In the genomic region with DNA sequence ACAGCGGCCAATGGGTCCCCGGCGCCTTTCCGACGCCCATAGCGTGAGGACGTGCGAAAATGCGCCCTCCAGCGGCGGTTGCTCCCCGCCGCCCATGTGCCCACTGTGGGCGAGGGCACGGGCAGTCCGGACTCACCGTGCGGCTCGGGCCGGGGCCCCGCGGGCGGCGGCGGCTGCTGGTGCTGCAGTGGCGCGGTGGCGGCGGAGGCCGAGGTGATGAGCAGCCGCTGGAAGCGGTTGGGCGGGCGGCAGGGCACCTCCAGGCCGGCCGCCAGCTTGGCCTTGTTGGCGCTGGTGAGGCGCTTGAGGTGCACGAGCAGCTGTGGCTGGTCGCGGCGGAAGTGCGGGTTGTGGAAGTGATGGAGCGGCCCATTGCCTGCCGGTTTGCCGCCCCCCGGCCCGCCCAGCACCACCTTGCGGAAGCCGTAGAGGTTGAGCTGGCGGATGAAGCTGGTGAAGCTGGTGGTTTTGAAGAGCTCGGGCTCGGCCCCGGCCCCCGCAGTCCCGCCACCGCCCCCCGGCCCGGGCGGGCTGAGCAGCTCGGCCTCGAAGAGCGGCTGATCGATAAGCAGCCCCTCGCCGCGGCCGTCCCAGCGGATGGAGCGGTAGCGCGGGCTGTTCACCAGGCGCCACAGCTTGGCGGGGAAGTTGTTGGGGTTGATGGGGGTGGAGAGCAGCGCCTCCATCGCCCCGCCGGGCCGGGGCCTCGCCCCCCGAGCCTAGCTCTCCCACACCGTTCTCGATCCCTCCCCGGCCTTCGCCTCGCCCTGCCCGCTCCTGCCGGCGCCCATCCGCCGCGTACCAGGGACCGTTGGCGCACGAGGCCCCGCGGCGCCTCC, we compare ENCODE assay signal across 9 cellular contexts. TPM values are rescaled to one million over a fixed set of nuclear protein-coding genes. Genes with fewer than 3 reads are reported as not detected.
DNase-seq lines count a peak whose midpoint lies in the region; ATAC-seq and TF ChIP-seq lines count a peak whose summit lies in the region.
"Had no signal": no experiment of that assay in that cellular context is flagged by ENCODE, and none has a peak within 500 bp of the region (broad histone marks: within the 10 kb centered on the region; RNA-seq: fewer than 3 reads in every experiment).

A gene with protein sequence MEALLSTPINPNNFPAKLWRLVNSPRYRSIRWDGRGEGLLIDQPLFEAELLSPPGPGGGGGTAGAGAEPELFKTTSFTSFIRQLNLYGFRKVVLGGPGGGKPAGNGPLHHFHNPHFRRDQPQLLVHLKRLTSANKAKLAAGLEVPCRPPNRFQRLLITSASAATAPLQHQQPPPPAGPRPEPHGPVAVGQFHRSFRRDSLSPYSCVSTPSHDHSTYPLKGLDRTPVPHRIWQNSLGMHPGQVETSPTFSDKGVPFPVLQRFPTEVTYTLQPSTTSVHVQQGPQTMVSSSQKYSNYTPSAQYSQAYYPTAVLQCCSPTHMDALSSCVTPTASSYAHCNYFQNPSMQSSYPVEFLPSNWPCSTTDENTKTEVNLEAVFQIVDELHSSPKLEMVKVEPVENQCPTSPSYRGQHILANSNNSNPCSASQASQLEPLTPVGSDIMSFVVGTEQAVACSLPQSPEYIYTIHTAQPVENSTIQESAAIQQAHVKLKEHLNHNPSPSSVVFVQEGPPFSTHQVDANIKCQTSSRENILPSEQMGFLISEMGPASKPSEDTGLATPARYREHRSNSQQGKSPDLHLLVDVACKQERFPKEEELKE (minus strand): TSS at position 820 of the 839 bp plus-strand sequence. CDS start 134 bp downstream, at position 686.

- POLR2A ChIA-PET in T-cell (lab: Charles Lee) (interaction anchor here (0.6 to 1.4 kb wide), 3 partner anchors 144 to 1353 kb away, joined by 3 to 4 read pairs (median 3); no protein-coding TSS in a partner anchor), PC-3 (lab: Charles Lee; ENCODE audit: unreplicated experiment) (no interaction called here)

- peak; percentile 95 to 97 (median 96) for ATAC-seq in T-cell (replicated peaks in 1 of 4)
- peak; percentile 50 for ATAC-seq in aorta (ENCODE audit: low FRiP score)
- no peak for ATAC-seq in PC-3

- no peaks in the 10 kb centered on the region for H3K27me3 ChIP-seq in BLaER1
- no peaks in the 10 kb centered on the region for H3K27me3 ChIP-seq in ascending aorta
- H3K27me3 ChIP-seq in neutrophil, result no peaks in the 10 kb centered on the region
- no peaks in the 10 kb centered on the region for H3K27me3 ChIP-seq in aorta (ENCODE audit: control insufficient read depth in 1 of 2, insufficient read depth in 2 of 2, low read length in 1 of 2)
- no peaks in the 10 kb centered on the region for H3K27me3 ChIP-seq in PC-3 (ENCODE audit: low read length)
- no peaks in the 10 kb centered on the region for H3K27me3 ChIP-seq in GM23248 (replicated peaks; ENCODE audit: insufficient read depth)
- H3K27me3 ChIP-seq: ovary had no signal

- H3K9me3 Mint-ChIP-seq in T-cell, result no peaks in the 10 kb centered on the region

- H3K9ac ChIP-seq in BLaER1 (peak within 1 kb of the TSS; percentile 70), PC-3 (ENCODE audit: low read length) (no peak within 1 kb of the TSS), GM23248 (no peak within 1 kb of the TSS)

- peaks cover 16% of the 10 kb centered on the region for H3K4me1 ChIP-seq in BLaER1
- no peaks in the 10 kb centered on the region for H3K4me1 ChIP-seq in ascending aorta
- H3K4me1 ChIP-seq in neutrophil (ENCODE audit: control insufficient read depth in 1 of 2, insufficient read depth in 1 of 2, low read depth in 1 of 2, low read length in 1 of 2), result peaks cover 4 to 10% of the 10 kb centered on the region in 2 experiments
- H3K4me1 ChIP-seq in aorta (ENCODE audit: control insufficient read depth in 1 of 2, insufficient read depth in 2 of 2, low read length in 2 of 2), result no peaks in the 10 kb centered on the region
- peaks cover 3% of the 10 kb centered on the region for H3K4me1 ChIP-seq in PC-3 (ENCODE audit: insufficient read depth, low read length)
- H3K4me1 ChIP-seq in GM23248 (ENCODE audit: insufficient read depth), result no peaks in the 10 kb centered on the region

- in situ Hi-C loops in GM23248 (cut with MboI), result no loop called here

- peak within 1 kb of the TSS; percentile 49 to 75 for H3K27ac Mint-ChIP-seq in T-cell

- peak within 1 kb of the TSS; percentile 55 to 73 (median 64) for H3K4me3 Mint-ChIP-seq in T-cell

- H3K4me1 Mint-ChIP-seq in T-cell, result peaks cover 0 to 20% (median 18%) of the 10 kb centered on the region in 3 donors

- H3K9me2 ChIP-seq in PC-3 (replicated peaks; ENCODE audit: low read length) (no peaks in the 10 kb centered on the region), GM23248 (ENCODE audit: insufficient read depth) (no peaks in the 10 kb centered on the region)

- H3K9me3 ChIP-seq in BLaER1, result peaks cover 9% of the 10 kb centered on the region; the same call in 1 of the 2 replicates
- no peaks in the 10 kb centered on the region for H3K9me3 ChIP-seq in ascending aorta
- no peaks in the 10 kb centered on the region for H3K9me3 ChIP-seq in neutrophil
- H3K9me3 ChIP-seq in aorta (ENCODE audit: control insufficient read depth, low read length), result no peaks in the 10 kb centered on the region
- H3K9me3 ChIP-seq in PC-3 (ENCODE audit: low read length), result no peaks in the 10 kb centered on the region
- no peaks in the 10 kb centered on the region for H3K9me3 ChIP-seq in GM23248 (ENCODE audit: low read depth)
- H3K9me3 ChIP-seq: ovary had no signal

- H3K4me2 ChIP-seq in BLaER1 (peak within 1 kb of the TSS; percentile 80), PC-3 (ENCODE audit: low read length) (no peak within 1 kb of the TSS), GM23248 (ENCODE audit: unreplicated experiment) (no peak within 1 kb of the TSS)

- H3K36me3 Mint-ChIP-seq in T-cell, result peaks cover 20% of the 10 kb centered on the region

- TF ChIP-seq CTCF in ascending aorta (IDR thresholded peaks at IDR 0.05) (no peak), neutrophil (IDR thresholded peaks at IDR 0.05) (peak; percentile 63), PC-3 (conservative IDR thresholded peaks at IDR 0.05; ENCODE audit: low read depth, low read length) (no peak)

- intact Hi-C loops in ascending aorta (cut with DNase I), result no loop called here
- intact Hi-C loops in aorta (cut with DNase I), result no loop called here
- intact Hi-C loops in PC-3 (cut with micrococcal nuclease), result no loop called here

- peak within 1 kb of the TSS; percentile 80 for H3K27ac ChIP-seq in BLaER1
- H3K27ac ChIP-seq in ascending aorta, result no peak within 1 kb of the TSS
- H3K27ac ChIP-seq in neutrophil, result peak within 1 kb of the TSS; percentile 50
- H3K27ac ChIP-seq in aorta (ENCODE audit: low read depth in 1 of 2, low read length in 2 of 2), result no peak within 1 kb of the TSS
- H3K27ac ChIP-seq in PC-3 (ENCODE audit: low read length), result no peak within 1 kb of the TSS
- H3K27ac ChIP-seq in GM23248, result no peak within 1 kb of the TSS
- H3K27ac ChIP-seq: ovary had no signal

- H4K20me1 ChIP-seq in BLaER1, result no peaks in the 10 kb centered on the region
- H4K20me1 ChIP-seq in PC-3 (ENCODE audit: low read length), result no peaks in the 10 kb centered on the region
- H4K20me1 ChIP-seq in GM23248 (ENCODE audit: insufficient read depth), result no peaks in the 10 kb centered on the region

- peak; percentile 58 to 84 (median 74) for DNase-seq in T-cell
- no peak for DNase-seq in ascending aorta (ENCODE audit: low spot score in 2 of 2)
- DNase-seq in aorta, result peak; percentile 65 to 77
- DNase-seq in PC-3, result no peak
- DNase-seq in GM23248, result no peak
- no peak for DNase-seq in HUDEP-2 (lab: John Stamatoyannopoulos, UW; ENCODE audit: unreplicated experiment in 76 of 76)

- no TSS peak for BruUV-seq in PC-3 (replicated peaks; lab: Mats Ljungman, UMichigan)

- H2AFZ ChIP-seq in PC-3 (ENCODE audit: low read length) (no peak within 1 kb of the TSS), GM23248 (no peak within 1 kb of the TSS)

- H3K4me3 ChIP-seq in BLaER1 (peak within 1 kb of the TSS; percentile 61), ascending aorta (peak within 1 kb of the TSS; percentile 16 to 24), neutrophil (ENCODE audit: low read depth in 1 of 2, low read length in 1 of 2) (peak within 1 kb of the TSS; percentile 52 to 61), aorta (ENCODE audit: low read length in 2 of 2) (no peak within 1 kb of the TSS), PC-3 (ENCODE audit: low read length) (no peak within 1 kb of the TSS), GM23248 (no peak within 1 kb of the TSS)
- H3K4me3 ChIP-seq: ovary had no signal

- H3K79me2 ChIP-seq in PC-3 (ENCODE audit: low read length), result no peaks in the 10 kb centered on the region
- no peaks in the 10 kb centered on the region for H3K79me2 ChIP-seq in GM23248 (ENCODE audit: insufficient read depth)

- H3K36me3 ChIP-seq in BLaER1 (peaks cover 48% of the 10 kb centered on the region), ascending aorta (peaks cover 28 to 45% of the 10 kb centered on the region in 2 donors), neutrophil (peaks cover 45% of the 10 kb centered on the region), aorta (ENCODE audit: control insufficient read depth in 1 of 2, insufficient read depth in 2 of 2, low read length in 1 of 2) (peaks cover 5 to 10% of the 10 kb centered on the region in 2 donors), PC-3 (ENCODE audit: low read depth, low read length) (peaks cover 20% of the 10 kb centered on the region), GM23248 (ENCODE audit: low read depth) (peaks cover 24% of the 10 kb centered on the region)
- H3K36me3 ChIP-seq: ovary had no signal

- H3K27me3 Mint-ChIP-seq in T-cell, result no peaks in the 10 kb centered on the region

- 55% methylated on average over 95 to 98 of the region's 98 CpGs for WGBS in aorta, 2 donors
- WGBS in GM23248 (ENCODE audit: low coverage in 1 of 2, low lambda C conversion rate in 2 of 2, missing lambda C conversion rate in 2 of 2), 2 experiments, result 56 to 61% methylated on average over 44 to 97 of the region's 98 CpGs

- H3F3A ChIP-seq in PC-3 (ENCODE audit: low read length, unreplicated experiment) (no peaks in the 10 kb centered on the region), GM23248 (ENCODE audit: insufficient read depth) (no peaks in the 10 kb centered on the region)

- CTCF ChIA-PET in T-cell (lab: Charles Lee) (interaction anchor here in 1 of 2 donors (0.6 to 1.4 kb wide), 13 partner anchors 13 to 517 kb away, joined by 3 to 21 read pairs (median 4); a partner anchor contains a TSS), PC-3 (lab: Charles Lee) (no interaction called here)

RNA-seq across cellular contexts. Expression of the gene that starts here (rescaled TPM):
- 1 to 10 TPM; 1.7 to 2.8 (median 2.5) TPM for total RNA-seq in T-cell
- not detected for total RNA-seq in ascending aorta
- not detected for total RNA-seq in aorta
- not detected for polyA plus RNA-seq in aorta
- not detected in 2 replicates for total RNA-seq in PC-3 (2014; rRNA removed)
- not detected in 2 replicates for total RNA-seq in GM23248 (2014; rRNA removed; shearing (Covaris generic))
- polyA plus RNA-seq in GM23248 (2016; fragmentation: Nextera tagmentation; extraction: Ambion mirVana), result not detected in 2 replicates
- total RNA-seq: ovary had no signal

Comparison
In these comparisons a context has a peak if more than half of its experiments do, and no peak if none do; other contexts are left out.
1. Peak in DNase-seq and ATAC-seq in aorta; RNA of the gene not detected or under 1 TPM.
2. H3K27ac ChIP-seq: peak in BLaER1 (single experiment) and neutrophil (single experiment); none in ascending aorta (0 of 2), aorta (0 of 2), PC-3 (single experiment) and GM23248 (single experiment).
3. H3K4me3 ChIP-seq: peak in BLaER1 (single experiment), ascending aorta (2 of 2) and neutrophil (2 of 2); none in aorta (0 of 2), PC-3 (single experiment) and GM23248 (single experiment).
4. DNase-seq: peak in T-cell (34 of 34); none in ascending aorta (0 of 2), PC-3 (single experiment), GM23248 (single experiment) and HUDEP-2 (0 of 76).